Comparison of ENCODE assay signal across 27 cellular contexts in the genomic region with DNA sequence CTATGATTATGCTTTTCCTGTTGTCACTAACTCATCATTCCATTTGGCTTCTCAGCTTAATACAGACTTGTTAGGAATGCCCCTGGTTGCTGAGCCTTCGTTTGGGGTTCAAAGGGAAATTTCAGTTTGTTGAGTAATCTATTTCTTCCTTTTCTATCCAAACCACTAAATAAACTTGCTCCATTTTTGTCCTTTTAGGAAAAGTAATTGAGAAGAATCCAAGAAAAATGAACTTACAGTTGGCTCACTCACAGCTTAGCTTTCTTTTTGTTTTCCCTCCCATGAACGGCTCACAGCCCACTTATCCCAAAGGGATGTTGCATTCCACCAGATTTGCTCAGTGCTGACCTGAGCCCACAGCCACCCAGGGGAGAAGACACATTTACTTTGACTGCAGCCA.
DNase-seq lines count a peak whose midpoint lies in the region; ATAC-seq and TF ChIP-seq lines count a peak whose summit lies in the region.
"Had no signal": no experiment of that assay in that cellular context is flagged by ENCODE, and none has a peak within 500 bp of the region (broad histone marks: within the 10 kb centered on the region; RNA-seq: fewer than 3 reads in every experiment).

No MANE protein-coding gene starts in this region.

- no peaks in the 10 kb centered on the region for H3K27me3 ChIP-seq in BE2C
- H3K27me3 ChIP-seq: neural progenitor cell, right lobe of liver had no signal

- H3K9me3 ChIP-seq in BE2C = no peaks in the 10 kb centered on the region
- H3K9me3 ChIP-seq: Caco-2, right lobe of liver had no signal

- no peak for TF ChIP-seq CTCF in AG10803 (conservative IDR thresholded peaks at IDR 0.05; ENCODE audit: low read length)
- no peak for TF ChIP-seq CTCF in fibroblast of villous mesenchyme (IDR thresholded peaks at IDR 0.05; ENCODE audit: insufficient read depth, low read depth, low read length)
- no peak for TF ChIP-seq CTCF in BE2C (IDR thresholded peaks at IDR 0.05; ENCODE audit: low read depth, low read length)

- no peak overlapping the region for H3K4me3 ChIP-seq in AG10803 (ENCODE audit: low read length)
- H3K4me3 ChIP-seq in fibroblast of villous mesenchyme (ENCODE audit: low read depth, low read length) = no peak overlapping the region
- H3K4me3 ChIP-seq in skeletal muscle cell (ENCODE audit: low read depth, low read length) = no peak overlapping the region
- no peak overlapping the region for H3K4me3 ChIP-seq in BE2C (ENCODE audit: low read depth, low read length)
- H3K4me3 ChIP-seq: neural progenitor cell, right lobe of liver had no signal

- no peak for ATAC-seq in HG02840 (IDR thresholded peaks at IDR 0.05; ENCODE audit: low FRiP score, unreplicated experiment)
- ATAC-seq: activated T-helper 17 cell treated with anti-CD3 and anti-CD28 coated beads, Interleukin-2, amount 50 U/mL, for 72 hours; right lobe of liver; stimulated activated naive CD8-positive, alpha-beta T cell treated with anti-CD3 and anti-CD28 coated beads, Interleukin-15, Interleukin-2, amounts not matched to agents 100 U/mL and 50 U/mL, for 24 hours had no signal

- peak; percentile 61 for DNase-seq in AG10803 (ENCODE audit: low read depth)
- peak; percentile 93 for DNase-seq in astrocyte of the hippocampus (ENCODE audit: low read depth, low spot score)
- peak; percentile 0 for DNase-seq in fibroblast of villous mesenchyme (ENCODE audit: low read depth)
- peak; percentile 80 for DNase-seq in skeletal muscle cell (ENCODE audit: low read depth)
- no peak for DNase-seq in BE2C
- DNase-seq in activated T-cell treated with anti-CD3 and anti-CD28 coated beads, Interleukin-2, amount 50 U/mL, for 1 hour = no peak
- no peak for DNase-seq in cerebellar cortex (ENCODE audit: low spot score)
- DNase-seq: activated CD4-positive, alpha-beta memory T cell treated with anti-CD3 and anti-CD28 coated beads for 36 hours; activated CD4-positive, CD25-positive, alpha-beta regulatory T cell treated with anti-CD3 and anti-CD28 coated beads, Interleukin-2, amount 50 U/mL, for 72 hours; activated CD8-positive, alpha-beta memory T cell treated with anti-CD3 and anti-CD28 coated beads, Interleukin-2, amount 50 U/mL, for 48 hours; activated naive CD4-positive, alpha-beta T cell treated with anti-CD3 and anti-CD28 coated beads, Interleukin-2, amount 50 U/mL, for 16 hours; C1 segment of cervical spinal cord; Caco-2; DND-41; foreskin fibroblast; H9; head of caudate nucleus; NCI-H1417; NCI-H2081; NCI-H345; NCI-H774; right lobe of liver; stimulated activated naive CD8-positive, alpha-beta T cell treated with anti-CD3 and anti-CD28 coated beads, Interleukin-15, Interleukin-2, amounts not matched to agents 100 U/mL and 50 U/mL, for 24 hours; T-helper 1 cell had no signal

- no peaks in the 10 kb centered on the region for H3K36me3 ChIP-seq in BE2C
- H3K36me3 ChIP-seq: neural progenitor cell, right lobe of liver had no signal

- no peaks in the 10 kb centered on the region for H3K4me1 ChIP-seq in BE2C
- H3K4me1 ChIP-seq: Caco-2, neural progenitor cell, right lobe of liver had no signal

Comparison
In these comparisons a context has a peak if more than half of its experiments do, and no peak if none do; other contexts are left out.
1. DNase-seq: peak in AG10803 (single experiment), astrocyte of the hippocampus (single experiment), fibroblast of villous mesenchyme (single experiment) and skeletal muscle cell (single experiment); none in BE2C (single experiment), activated T-cell treated with anti-CD3 and anti-CD28 coated beads, Interleukin-2, amount 50 U/mL, for 1 hour (single experiment) and cerebellar cortex (single experiment).